In genomic region chr2:63486861-63487290, GRCh38 we compare ENCODE assay signal across 11 cellular contexts.
DNase-seq lines count a peak whose midpoint lies in the region; ATAC-seq, FAIRE-seq and TF ChIP-seq lines count a peak whose summit lies in the region.
"Had no signal": no experiment of that assay in that cellular context is flagged by ENCODE, and none has a peak within 500 bp of the region (broad histone marks: within the 10 kb centered on the region; RNA-seq: fewer than 3 reads in every experiment).

No MANE protein-coding gene starts in this region.

- no peak for DNase-seq in D721Med (ENCODE audit: insufficient read length, low spot score)
- peak; percentile 40 for DNase-seq in HuH-7 (ENCODE audit: low spot score)
- DNase-seq in endodermal cell = no peak
- no peak for DNase-seq in naive thymus-derived CD4-positive, alpha-beta T cell
- no peak for DNase-seq in NCI-H2171 (lab: John Stamatoyannopoulos, UW)
- DNase-seq: CD8-positive, alpha-beta memory T cell; trophoblast cell had no signal

- no peak overlapping the region for H3K27ac ChIP-seq in OCI-LY3 (ENCODE audit: low read length)
- no peak overlapping the region for H3K27ac ChIP-seq in endodermal cell (ENCODE audit: low read depth, low read length)
- no peak overlapping the region for H3K27ac ChIP-seq in naive thymus-derived CD4-positive, alpha-beta T cell (ENCODE audit: low read depth, low read length)

- H3K36me3 Mint-ChIP-seq in endodermal cell (ENCODE audit: low read depth) = no peaks in the 10 kb centered on the region
- peaks cover 0 to 32% (median 22%) of the 10 kb centered on the region in 5 donors for H3K36me3 Mint-ChIP-seq in naive thymus-derived CD4-positive, alpha-beta T cell

- POLR2A ChIA-PET in naive thymus-derived CD4-positive, alpha-beta T cell (lab: Charles Lee) = no interaction called here

- H3K27me3 ChIP-seq in OCI-LY3 (ENCODE audit: low read depth, low read length) = no peaks in the 10 kb centered on the region
- no peaks in the 10 kb centered on the region for H3K27me3 ChIP-seq in endodermal cell (ENCODE audit: control insufficient read depth, insufficient read depth, low read length, poor library complexity, severe bottlenecking)
- H3K27me3 ChIP-seq in naive thymus-derived CD4-positive, alpha-beta T cell (ENCODE audit: control insufficient read depth in 2 of 2, insufficient read depth in 2 of 2, low read length in 2 of 2) = no peaks in the 10 kb centered on the region

- H3K36me3 ChIP-seq in OCI-LY3 (replicated peaks; ENCODE audit: low read depth, low read length) = no peaks in the 10 kb centered on the region
- no peaks in the 10 kb centered on the region for H3K36me3 ChIP-seq in endodermal cell (ENCODE audit: control insufficient read depth, insufficient read depth, low read length)
- H3K36me3 ChIP-seq in naive thymus-derived CD4-positive, alpha-beta T cell (ENCODE audit: control insufficient read depth in 2 of 3, insufficient read depth in 3 of 3, low read length in 3 of 3) = no peaks in the 10 kb centered on the region

- TF ChIP-seq CTCF in D721Med (IDR thresholded peaks at IDR 0.05; ENCODE audit: insufficient read depth, missing control alignments) (peak; percentile 46), OCI-LY3 (IDR thresholded peaks at IDR 0.05; ENCODE audit: low read depth, low read length) (peak; percentile 43), endodermal cell (conservative IDR thresholded peaks at IDR 0.05) (peak; percentile 59)

- H2AFZ ChIP-seq in OCI-LY3 (ENCODE audit: low read depth, low read length) = no peak overlapping the region

- ATAC-seq in naive thymus-derived CD4-positive, alpha-beta T cell = no peak
- ATAC-seq in GM18502 (IDR thresholded peaks at IDR 0.05; ENCODE audit: poor library complexity, unreplicated experiment) (no peak), GM21576 (IDR thresholded peaks at IDR 0.05; ENCODE audit: unreplicated experiment) (no peak)

- H3K9ac ChIP-seq in OCI-LY3 (ENCODE audit: low read length) (no peak overlapping the region), endodermal cell (ENCODE audit: extremely low read depth, low read length, poor library complexity, severe bottlenecking) (no peak overlapping the region)

- CTCF ChIA-PET in naive thymus-derived CD4-positive, alpha-beta T cell (lab: Charles Lee) = no interaction called here

- no peak for FAIRE-seq in D721Med (lab: Jason Lieb, UNC)

- H3K4me1 ChIP-seq in OCI-LY3 (ENCODE audit: low read length) (no peaks in the 10 kb centered on the region), endodermal cell (ENCODE audit: control insufficient read depth, insufficient read depth, low read length) (peaks cover 2% of the 10 kb centered on the region)
- H3K4me1 ChIP-seq in naive thymus-derived CD4-positive, alpha-beta T cell (ENCODE audit: control insufficient read depth in 2 of 2, insufficient read depth in 2 of 2, low read length in 2 of 2) = no peaks in the 10 kb centered on the region

- no peak overlapping the region for H3K27ac Mint-ChIP-seq in endodermal cell
- no peak overlapping the region for H3K27ac Mint-ChIP-seq in naive thymus-derived CD4-positive, alpha-beta T cell
- H3K27ac Mint-ChIP-seq: mesothelial cell of epicardium had no signal

- no peak overlapping the region for H3K4me3 Mint-ChIP-seq in endodermal cell
- no peak overlapping the region for H3K4me3 Mint-ChIP-seq in naive thymus-derived CD4-positive, alpha-beta T cell
- H3K4me3 Mint-ChIP-seq: CD8-positive, alpha-beta memory T cell; mesothelial cell of epicardium had no signal

- H3K4me2 ChIP-seq in OCI-LY3 (ENCODE audit: low read length) = no peak overlapping the region

- H3K9me3 ChIP-seq in OCI-LY3 (ENCODE audit: insufficient read depth, low read length) = no peaks in the 10 kb centered on the region
- H3K9me3 ChIP-seq in endodermal cell (ENCODE audit: control insufficient read depth, low read length) = no peaks in the 10 kb centered on the region
- H3K9me3 ChIP-seq in naive thymus-derived CD4-positive, alpha-beta T cell (ENCODE audit: control insufficient read depth in 2 of 3, low read length in 3 of 3) = no peaks in the 10 kb centered on the region

- intact Hi-C loops in naive thymus-derived CD4-positive, alpha-beta T cell (cut with micrococcal nuclease) = loop anchor here in 1 of 2 donors (5.0 kb wide), 1 partner anchor 700 kb away; no protein-coding TSS in a partner anchor

- WGBS in endodermal cell (ENCODE audit: insufficient coverage in 1 of 2, insufficient read length in 1 of 2), 2 experiments = 52% methylated on average over 2 of the region's 2 CpGs; no CpG with 5 or more reads in 1 of the 2 experiments

- H3K9me3 Mint-ChIP-seq in endodermal cell = no peaks in the 10 kb centered on the region
- H3K9me3 Mint-ChIP-seq in naive thymus-derived CD4-positive, alpha-beta T cell = no peaks in the 10 kb centered on the region
- H3K9me3 Mint-ChIP-seq: CD8-positive, alpha-beta memory T cell; mesothelial cell of epicardium had no signal

- H3K79me2 ChIP-seq in OCI-LY3 (ENCODE audit: low read length) = no peaks in the 10 kb centered on the region

- H3K4me3 ChIP-seq in OCI-LY3 (ENCODE audit: low read length) (no peak overlapping the region), endodermal cell (ENCODE audit: low read length) (no peak overlapping the region)
- no peak overlapping the region for H3K4me3 ChIP-seq in naive thymus-derived CD4-positive, alpha-beta T cell (ENCODE audit: low read length)

- peaks cover 9% of the 10 kb centered on the region for H3K4me1 Mint-ChIP-seq in endodermal cell
- peaks cover 0 to 3% (median 0%) of the 10 kb centered on the region in 7 donors for H3K4me1 Mint-ChIP-seq in naive thymus-derived CD4-positive, alpha-beta T cell
- H3K4me1 Mint-ChIP-seq: CD8-positive, alpha-beta memory T cell; mesothelial cell of epicardium had no signal

- H3K27me3 Mint-ChIP-seq in endodermal cell (ENCODE audit: insufficient read depth) = no peaks in the 10 kb centered on the region
- no peaks in the 10 kb centered on the region for H3K27me3 Mint-ChIP-seq in naive thymus-derived CD4-positive, alpha-beta T cell
- H3K27me3 Mint-ChIP-seq: CD8-positive, alpha-beta memory T cell had no signal

- H4K20me1 ChIP-seq in OCI-LY3 (ENCODE audit: insufficient read depth, low read length) = no peaks in the 10 kb centered on the region
